8 cellular contexts compared by ENCODE assay signal in the genomic region with DNA sequence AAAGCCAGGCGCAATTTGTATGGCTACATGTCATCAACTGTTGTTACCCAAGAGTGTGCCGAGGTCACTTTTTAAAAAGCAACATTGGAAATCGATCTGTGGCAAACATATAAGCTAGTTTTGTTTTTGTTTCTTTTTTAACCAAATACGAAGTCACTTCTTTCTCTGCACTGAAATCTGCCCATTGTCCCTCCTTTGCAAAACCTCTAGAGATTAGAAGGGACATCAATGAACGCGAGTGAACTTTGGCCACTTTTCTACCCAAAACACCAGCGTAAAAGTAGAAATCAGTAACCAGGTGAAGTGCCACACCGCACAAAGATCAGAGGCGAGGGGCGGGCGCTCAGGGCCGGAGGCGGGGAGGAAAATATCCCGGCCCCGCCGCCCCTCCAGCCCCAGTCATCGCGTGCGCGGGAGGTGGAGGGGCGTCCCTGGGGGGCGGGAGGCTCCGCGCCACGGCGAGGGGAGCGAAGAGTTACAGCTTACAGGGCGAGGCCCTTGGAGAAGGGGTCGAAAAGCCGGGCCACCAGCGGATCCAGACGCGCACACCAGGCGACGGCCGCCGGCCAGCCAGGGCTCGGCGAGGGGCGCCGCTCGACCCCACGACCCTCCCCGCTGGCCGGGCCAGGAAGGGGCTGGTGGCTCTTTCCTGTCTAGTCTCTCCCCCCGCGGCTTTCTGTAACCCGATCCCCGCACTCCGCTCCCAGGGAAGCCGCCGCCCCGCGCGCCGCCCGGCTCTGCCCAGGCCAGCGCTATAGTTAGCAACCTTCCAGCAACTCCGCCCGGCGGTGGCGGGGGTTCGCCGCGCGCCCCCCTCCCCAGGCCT. TPM values are rescaled to one million over a fixed set of nuclear protein-coding genes. Genes with fewer than 3 reads are reported as not detected.
DNase-seq lines count a peak whose midpoint lies in the region; ATAC-seq lines count a peak whose summit lies in the region.

No MANE protein-coding gene starts in this region.

- no peak for ATAC-seq in HG03571 (IDR thresholded peaks at IDR 0.05; ENCODE audit: unreplicated experiment)
- ATAC-seq in HG02973 (IDR thresholded peaks at IDR 0.05; ENCODE audit: unreplicated experiment): no peak

- peak; percentile 32 for DNase-seq in COLO829 (ENCODE audit: low spot score)
- DNase-seq in HT1080 (ENCODE audit: low read depth): peak; percentile 80
- peak; percentile 43 to 62 (median 45) for DNase-seq in T-helper 1 cell
- DNase-seq in hepatic stellate cell (ENCODE audit: low spot score): peak; percentile 73
- DNase-seq in skeletal muscle cell (ENCODE audit: low read depth): peak; percentile 38

- peak overlapping the region; percentile 87 for H3K4me3 ChIP-seq in skeletal muscle cell (ENCODE audit: low read depth, low read length)

- H3K27ac ChIP-seq in angular gyrus (ENCODE audit: low read depth, low read length): peak overlapping the region; percentile 73

RNA-seq across cellular contexts. Expression of a gene that starts 1.0 kb away (rescaled TPM):
- 36.4 and 49.9 TPM in 2 replicates for total RNA-seq in HT1080 (2014; rRNA removed; shearing (Covaris generic))
- polyA plus RNA-seq in HT1080 (2015; cell fraction: cytosol; rRNA removed): 35.2 and 44.8 TPM in 2 replicates
- 69.2 and 73.0 TPM in 2 replicates for polyA plus RNA-seq in HT1080 (2015; cell fraction: nucleus; rRNA removed)
